ENCODE assay signal across 16 cellular contexts in the genomic region with DNA sequence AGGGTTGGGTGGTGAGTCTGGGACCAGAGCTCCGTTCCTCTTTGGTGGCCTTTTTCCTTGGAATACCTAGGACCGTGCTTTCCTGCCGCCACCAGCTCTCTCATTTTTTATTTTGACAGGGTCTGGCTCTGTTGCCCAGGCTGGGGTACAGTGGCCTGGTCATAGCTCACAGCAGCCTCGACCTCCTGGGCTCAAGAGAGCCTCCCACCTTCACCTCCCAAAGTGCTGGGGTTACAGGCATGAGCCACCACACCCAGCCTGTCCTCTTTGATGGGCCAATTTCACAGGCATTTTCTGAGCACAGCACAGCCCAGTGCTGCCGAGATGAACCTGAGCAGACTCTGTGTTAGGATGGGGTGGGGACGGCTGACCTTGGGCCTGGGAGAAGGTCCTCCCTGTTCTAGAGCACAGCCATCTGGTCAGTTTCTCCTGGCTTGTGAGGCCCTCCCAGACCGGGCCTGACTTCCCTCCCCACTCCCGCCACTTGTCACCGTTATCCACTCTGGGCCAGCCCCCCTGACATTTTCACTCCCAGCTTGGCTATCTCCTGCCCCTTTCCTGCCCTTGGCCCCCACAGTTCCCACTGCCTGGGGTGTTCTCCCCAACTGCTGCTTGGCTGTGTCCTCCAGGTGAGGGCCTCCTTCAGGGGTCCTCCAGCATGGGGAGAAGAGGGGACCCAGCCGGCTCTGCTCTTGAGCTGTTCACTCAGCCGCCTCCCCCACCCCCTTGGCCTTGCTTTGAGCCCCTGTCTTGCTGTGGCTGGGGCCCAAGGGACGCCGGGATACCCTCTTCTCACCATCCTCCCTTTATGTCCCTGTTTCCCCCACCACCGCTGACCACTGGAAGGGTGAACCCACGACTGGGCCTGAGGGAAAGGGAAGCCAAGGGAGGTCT. TPM values are rescaled to one million over a fixed set of nuclear protein-coding genes. Genes with fewer than 3 reads are reported as not detected.
DNase-seq lines count a peak whose midpoint lies in the region; ATAC-seq, FAIRE-seq and TF ChIP-seq lines count a peak whose summit lies in the region.
"Had no signal": no experiment of that assay in that cellular context is flagged by ENCODE, and none has a peak within 500 bp of the region (broad histone marks: within the 10 kb centered on the region; RNA-seq: fewer than 3 reads in every experiment).

No MANE protein-coding gene starts in this region.

- H3K9me3 Mint-ChIP-seq in activated CD8-positive, alpha-beta memory T cell treated with anti-CD3 and anti-CD28 coated beads, Interleukin-2, amount 10 ng/mL, durations not matched to agents 7 days and 5 days (ENCODE audit: low read depth) = no peaks in the 10 kb centered on the region
- H3K9me3 Mint-ChIP-seq: nephron had no signal

- H3K4me1 ChIP-seq in K562 (replicated peaks in 1 of 2; ENCODE audit: control insufficient read depth in 2 of 2, insufficient read depth in 2 of 2, low read length in 2 of 2) (peaks cover 35 to 86% of the 10 kb centered on the region in 2 experiments), neutrophil (ENCODE audit: control insufficient read depth in 1 of 2, insufficient read depth in 1 of 2, low read depth in 1 of 2, low read length in 1 of 2) (peaks cover 75 to 78% of the 10 kb centered on the region in 2 experiments), BE2C (peaks cover 11% of the 10 kb centered on the region)

- H3K36me3 Mint-ChIP-seq in activated CD8-positive, alpha-beta memory T cell treated with anti-CD3 and anti-CD28 coated beads, Interleukin-2, amount 10 ng/mL, durations not matched to agents 7 days and 5 days = peaks cover 23% of the 10 kb centered on the region

- peaks cover 48% of the 10 kb centered on the region; the same call in 2 of the 3 replicates for H3K36me3 ChIP-seq in K562 (ENCODE audit: control insufficient read depth, insufficient read depth, low read length)
- H3K36me3 ChIP-seq in neutrophil = no peaks in the 10 kb centered on the region
- H3K36me3 ChIP-seq in BE2C = no peaks in the 10 kb centered on the region
- H3K36me3 ChIP-seq: ascending aorta, heart left ventricle had no signal

- H3K27ac ChIP-seq in HL-60 (replicated peaks) (peak overlapping the region; percentile 12; the same call in 1 of the 2 replicates), K562 (ENCODE audit: extremely low read depth, low read depth, low read length) (peak overlapping the region; percentile 31; the same call in 2 of the 3 replicates), neutrophil (peak overlapping the region; percentile 95)
- H3K27ac ChIP-seq: ascending aorta, RWPE1 had no signal

- no peak for ATAC-seq in activated CD8-positive, alpha-beta memory T cell treated with anti-CD3 and anti-CD28 coated beads, Interleukin-2, amount 10 ng/mL, durations not matched to agents 7 days and 5 days
- peak; percentile 28 for ATAC-seq in K562
- ATAC-seq: heart left ventricle, left colon had no signal

- no peak overlapping the region for H3K4me3 Mint-ChIP-seq in activated CD8-positive, alpha-beta memory T cell treated with anti-CD3 and anti-CD28 coated beads, Interleukin-2, amount 10 ng/mL, durations not matched to agents 7 days and 5 days
- H3K4me3 Mint-ChIP-seq: nephron had no signal

- H3K4me1 Mint-ChIP-seq in activated CD8-positive, alpha-beta memory T cell treated with anti-CD3 and anti-CD28 coated beads, Interleukin-2, amount 10 ng/mL, durations not matched to agents 7 days and 5 days = peaks cover 82% of the 10 kb centered on the region

- TF ChIP-seq RAD21 in K562 (CRISPR knock-in tag; conservative IDR thresholded peaks at IDR 0.05 in 1 of 2, IDR thresholded peaks at IDR 0.05 in 1 of 2) = 0 out of 4 replicates have a peak, but pooled peaks of 1 of the 2 experiments have one; percentile 11

- peaks cover 19% of the 10 kb centered on the region; the same call in 1 of the 2 replicates for H4K20me1 ChIP-seq in K562 (replicated peaks; ENCODE audit: control insufficient read depth, insufficient read depth, low read length)

- peak overlapping the region in 1 of 2 experiments; percentile 80; a peak in 2 of 4 replicates for H3K9ac ChIP-seq in K562 (ENCODE audit: insufficient read depth in 1 of 2, low read depth in 2 of 2, low read length in 2 of 2)

- in situ Hi-C loops in K562 (cut with MboI) = loop anchor here (25.0 kb wide), 1 partner anchor 1659 kb away; a partner anchor contains a TSS

- BruUV-seq in K562 (replicated peaks; lab: Mats Ljungman, UMichigan) = no TSS peak

- peaks cover 3% of the 10 kb centered on the region for H3K9me1 ChIP-seq in K562 (ENCODE audit: control insufficient read depth, insufficient read depth, low read length)

- intact Hi-C loops in K562 (cut with micrococcal nuclease) = no loop called here

- FAIRE-seq in K562 (lab: Jason Lieb, UNC) = peak; percentile 32

- H3K4me3 ChIP-seq in HL-60 (replicated peaks; ENCODE audit: insufficient read depth, low read length) (no peak overlapping the region), K562 (no peak overlapping the region), neutrophil (ENCODE audit: low read depth in 1 of 2, low read length in 1 of 2) (peak overlapping the region in 1 of 2 experiments; percentile 6), BE2C (ENCODE audit: low read depth, low read length) (no peak overlapping the region)
- H3K4me3 ChIP-seq: ascending aorta, esophagus squamous epithelium, heart left ventricle had no signal

- H3K27ac Mint-ChIP-seq in activated CD8-positive, alpha-beta memory T cell treated with anti-CD3 and anti-CD28 coated beads, Interleukin-2, amount 10 ng/mL, durations not matched to agents 7 days and 5 days = peak overlapping the region; percentile 98
- H3K27ac Mint-ChIP-seq: nephron had no signal

- no peak for TF ChIP-seq POLR2A in K562 (conservative IDR thresholded peaks at IDR 0.05)

- DNase-seq in activated CD8-positive, alpha-beta memory T cell treated with anti-CD3 and anti-CD28 coated beads, Interleukin-2, amount 10 ng/mL, durations not matched to agents 7 days and 5 days = no peak
- no peak for DNase-seq in activated CD8-positive, alpha-beta memory T cell treated with anti-CD3 and anti-CD28 coated beads, Interleukin-2, amount 50 U/mL, for 48 hours
- DNase-seq in HL-60 (ENCODE audit: low read depth in 1 of 2, low spot score in 1 of 2) (no peak), K562 (ENCODE audit: extremely low read depth in 1 of 4, low spot score in 3 of 4) (peak; percentile 44 to 60 (median 52)), nucleus accumbens (lab: John Stamatoyannopoulos, UW) (no peak), BE2C (no peak), NCI-H187 treated with DMSO at 0.1 percent for 48 hours (lab: John Stamatoyannopoulos, UW) (no peak)
- DNase-seq: esophagus squamous epithelium; left colon; MV-4-11; stimulated activated naive CD4-positive, alpha-beta T cell treated with Interleukin-2 at 50 U/mL for 16 hours had no signal

- H3K4me2 ChIP-seq in K562 (ENCODE audit: insufficient read depth, low read length) = no peak overlapping the region; the same call in 1 of the 2 replicates

- 48% methylated on average over 13 of the region's 15 CpGs for WGBS in K562 (ENCODE audit: insufficient coverage, low coverage, missing lambda C conversion rate)

- no peaks in the 10 kb centered on the region for H3K27me3 Mint-ChIP-seq in activated CD8-positive, alpha-beta memory T cell treated with anti-CD3 and anti-CD28 coated beads, Interleukin-2, amount 10 ng/mL, durations not matched to agents 7 days and 5 days

- TF ChIP-seq CTCF in HL-60 (IDR thresholded peaks at IDR 0.05; ENCODE audit: insufficient read depth, low read length) (no peak), K562 (IDR thresholded peaks at IDR 0.05 in 2 of 3, conservative IDR thresholded peaks at IDR 0.05 in 1 of 3; ENCODE audit: insufficient read depth in 2 of 3, low read depth in 1 of 3, low read length in 3 of 3) (no peak), neutrophil (IDR thresholded peaks at IDR 0.05) (no peak), BE2C (IDR thresholded peaks at IDR 0.05; ENCODE audit: low read depth, low read length) (no peak)

- peaks cover 100% of the 10 kb centered on the region for H3K79me2 ChIP-seq in K562 (ENCODE audit: control insufficient read depth, insufficient read depth, low read length)

- H3K9me3 ChIP-seq in K562 (replicated peaks; ENCODE audit: control insufficient read depth, insufficient read depth, low read depth, low read length) (no peaks in the 10 kb centered on the region), neutrophil (no peaks in the 10 kb centered on the region), BE2C (no peaks in the 10 kb centered on the region)
- H3K9me3 ChIP-seq: ascending aorta, esophagus squamous epithelium, heart left ventricle had no signal

- CTCF ChIA-PET in activated CD8-positive, alpha-beta memory T cell treated with anti-CD3 and anti-CD28 coated beads, Interleukin-2, amount 10 ng/mL, durations not matched to agents 7 days and 5 days (lab: Charles Lee) = interaction anchor here (1.4 to 2.9 kb wide), 3 partner anchors 10 to 61 kb away, joined by 4 to 16 read pairs (median 5); no protein-coding TSS in a partner anchor
- CTCF ChIA-PET in K562 (lab: Yijun Ruan, JAX; ENCODE audit: low intra/inter-chr PET ratio) = no interaction called here

- H3K27me3 ChIP-seq in HL-60 (ENCODE audit: insufficient read depth, poor library complexity, severe bottlenecking) (no peaks in the 10 kb centered on the region), K562 (ENCODE audit: control insufficient read depth in 2 of 2, insufficient read depth in 2 of 2, low read length in 2 of 2) (no peaks in the 10 kb centered on the region), neutrophil (no peaks in the 10 kb centered on the region), BE2C (no peaks in the 10 kb centered on the region)
- H3K27me3 ChIP-seq: ascending aorta, esophagus squamous epithelium, heart left ventricle had no signal

- no peak overlapping the region for H2AFZ ChIP-seq in K562 (ENCODE audit: low read depth, low read length)

- TF ChIP-seq EP300 in K562 (IDR thresholded peaks at IDR 0.05; ENCODE audit: low read length) = no peak

- POLR2A ChIA-PET in K562 (lab: Yijun Ruan, JAX) = interaction anchor here (0.7 to 5.1 kb wide), 7 partner anchors 8 to 53 kb away, joined by 3 to 34 read pairs (median 4); no protein-coding TSS in a partner anchor

RNA-seq across cellular contexts. Expression of a gene that starts 5.0 kb away (rescaled TPM):
- 100 to 1,000 TPM; 131 to 232 TPM for total RNA-seq in activated CD8-positive, alpha-beta memory T cell treated with anti-CD3 and anti-CD28 coated beads, Interleukin-2, amount 10 ng/mL, durations not matched to agents 7 days and 5 days
- 155 and 371 TPM in 2 replicates for total RNA-seq in K562 (2011; cell fraction: chromatin; rRNA removed; ENCODE audit: low replicate concordance)
- total RNA-seq in K562 (2011; cell fraction: nucleolus; rRNA removed) = 245 and 277 TPM in 2 replicates
- 151 and 184 TPM in 2 replicates for total RNA-seq in K562 (2011; cell fraction: nucleoplasm; rRNA removed)
- total RNA-seq in K562 (2014; rRNA removed) (59.0 and 73.5 TPM in 2 replicates), K562 (2014; rRNA removed; fragmentation: Illumina TruSeq; extraction: Trizol) (15.9 and 19.0 TPM in 2 replicates), K562 (2015; rRNA removed; fragmentation: Illumina TruSeq; extraction: Trizol) (28.6 and 29.9 TPM in 2 replicates), K562 (2021) (104 and 108 TPM in 2 replicates)
- polyA plus RNA-seq in K562 (2011; rRNA removed) (28.6 and 31.0 TPM in 2 replicates), K562 (2014; fragmentation: Illumina TruSeq; extraction: Trizol) (26.4 and 37.3 TPM in 2 replicates), K562 (2014; fragmentation: Nextera tagmentation; extraction: Ambion mirVana) (1 to 10 TPM; 2.3 to 2.4 TPM), K562 (2014; rRNA removed) (49.4 and 64.0 TPM in 2 replicates)
- polyA plus RNA-seq in K562 (2011; cell fraction: cytosol; rRNA removed) = 19.2 and 48.3 TPM in 2 replicates
- 193 and 347 TPM in 2 replicates for polyA plus RNA-seq in K562 (2011; cell fraction: nucleus; rRNA removed)
- 53.4 and 59.6 TPM in 2 replicates for polyA plus RNA-seq in K562 (2012)
- 27.7 and 54.0 TPM in 2 replicates for polyA minus RNA-seq in K562 (2011; rRNA and poly(A)+ RNA removed)
- 42.4 and 51.4 TPM in 2 replicates for polyA minus RNA-seq in K562 (2011; cell fraction: cytosol; rRNA and poly(A)+ RNA removed)
- polyA minus RNA-seq in K562 (2011; cell fraction: nucleus; rRNA and poly(A)+ RNA removed) = 109 TPM in 2 replicates
- polyA plus RNA-seq in BE2C (2012; ENCODE audit: insufficient read depth, insufficient read length, low read depth) = 26.2 TPM

Comparison
In these comparisons a context has a peak if more than half of its experiments do, and no peak if none do; other contexts are left out.
1. DNase-seq: peak in K562 (4 of 4); none in activated CD8-positive, alpha-beta memory T cell treated with anti-CD3 and anti-CD28 coated beads, Interleukin-2, amount 10 ng/mL, durations not matched to agents 7 days and 5 days (single experiment), activated CD8-positive, alpha-beta memory T cell treated with anti-CD3 and anti-CD28 coated beads, Interleukin-2, amount 50 U/mL, for 48 hours (single experiment), HL-60 (0 of 2), nucleus accumbens (0 of 56), BE2C (single experiment) and NCI-H187 treated with DMSO at 0.1 percent for 48 hours (single experiment).
2. H3K27ac ChIP-seq: peak in every context shown above with its lines; median percentile 95 in neutrophil; 31 in K562; 12 in HL-60.